8 cellular contexts compared by ENCODE assay signal in genomic region chr11:17230867-17231851, GRCh38. TPM values are rescaled to one million over a fixed set of nuclear protein-coding genes. Genes with fewer than 3 reads are reported as not detected.
DNase-seq lines count a peak whose midpoint lies in the region; ATAC-seq lines count a peak whose summit lies in the region.

No MANE protein-coding gene starts in this region.

- peaks cover 14% of the 10 kb centered on the region for H3K4me1 Mint-ChIP-seq in activated CD8-positive, alpha-beta memory T cell treated with anti-CD3 and anti-CD28 coated beads, Interleukin-2, amount 10 ng/mL, durations not matched to agents 7 days and 5 days
- H3K4me1 Mint-ChIP-seq in stimulated activated naive B cell treated with anti-CD40 and anti-IgM and Interleukin-4, amounts not matched to agents 10 μg/mL and 1 μg/mL and 100 μg/mL, for 72 hours, result peaks cover 12 to 35% of the 10 kb centered on the region in 2 donors

- CTCF ChIA-PET in activated CD8-positive, alpha-beta memory T cell treated with anti-CD3 and anti-CD28 coated beads, Interleukin-2, amount 10 ng/mL, durations not matched to agents 7 days and 5 days (lab: Charles Lee), result interaction anchor here (0.9 to 1.9 kb wide), 19 partner anchors 7 to 298 kb away, joined by 3 to 12 read pairs (median 5); partner anchors contain the start of genes NUCB2 and PIK3C2A

- intact Hi-C loops in Right ventricle myocardium inferior (cut with DNase I), result loop anchor here (1.0 to 2.0 kb wide), 2 partner anchors 124 to 273 kb away; no protein-coding TSS in a partner anchor

- H3K27me3 Mint-ChIP-seq in activated CD8-positive, alpha-beta memory T cell treated with anti-CD3 and anti-CD28 coated beads, Interleukin-2, amount 10 ng/mL, durations not matched to agents 7 days and 5 days, result peaks cover 11% of the 10 kb centered on the region
- no peaks in the 10 kb centered on the region for H3K27me3 Mint-ChIP-seq in stimulated activated naive B cell treated with anti-CD40 and anti-IgM and Interleukin-4, amounts not matched to agents 10 μg/mL and 1 μg/mL and 100 μg/mL, for 72 hours

- no peaks in the 10 kb centered on the region for H3K36me3 Mint-ChIP-seq in activated CD8-positive, alpha-beta memory T cell treated with anti-CD3 and anti-CD28 coated beads, Interleukin-2, amount 10 ng/mL, durations not matched to agents 7 days and 5 days
- H3K36me3 Mint-ChIP-seq in stimulated activated naive B cell treated with anti-CD40 and anti-IgM and Interleukin-4, amounts not matched to agents 10 μg/mL and 1 μg/mL and 100 μg/mL, for 72 hours, result peaks cover 2 to 5% of the 10 kb centered on the region in 2 donors

- ATAC-seq in activated CD8-positive, alpha-beta memory T cell treated with anti-CD3 and anti-CD28 coated beads, Interleukin-2, amount 10 ng/mL, durations not matched to agents 7 days and 5 days, result peak; percentile 82
- ATAC-seq in HG03108 (IDR thresholded peaks at IDR 0.05; ENCODE audit: unreplicated experiment) (peak; percentile 80), Right ventricle myocardium inferior (no peak)
- peak; percentile 95 to 96 for ATAC-seq in stimulated activated naive B cell treated with anti-CD40 and anti-IgM and Interleukin-4, amounts not matched to agents 10 μg/mL and 1 μg/mL and 100 μg/mL, for 72 hours (replicated peaks)

- no peak overlapping the region for H3K4me3 Mint-ChIP-seq in activated CD8-positive, alpha-beta memory T cell treated with anti-CD3 and anti-CD28 coated beads, Interleukin-2, amount 10 ng/mL, durations not matched to agents 7 days and 5 days
- H3K4me3 Mint-ChIP-seq in stimulated activated naive B cell treated with anti-CD40 and anti-IgM and Interleukin-4, amounts not matched to agents 10 μg/mL and 1 μg/mL and 100 μg/mL, for 72 hours, result peak overlapping the region in 1 of 2 donors; percentile 17

- peak overlapping the region; percentile 28 for H3K27ac Mint-ChIP-seq in activated CD8-positive, alpha-beta memory T cell treated with anti-CD3 and anti-CD28 coated beads, Interleukin-2, amount 10 ng/mL, durations not matched to agents 7 days and 5 days
- H3K27ac Mint-ChIP-seq in stimulated activated naive B cell treated with anti-CD40 and anti-IgM and Interleukin-4, amounts not matched to agents 10 μg/mL and 1 μg/mL and 100 μg/mL, for 72 hours, result peak overlapping the region; percentile 47

- peak; percentile 63 for DNase-seq in activated CD8-positive, alpha-beta memory T cell treated with anti-CD3 and anti-CD28 coated beads, Interleukin-2, amount 10 ng/mL, durations not matched to agents 7 days and 5 days
- no peak for DNase-seq in activated CD8-positive, alpha-beta memory T cell treated with anti-CD3 and anti-CD28 coated beads, Interleukin-2, amount 50 U/mL, for 48 hours
- peak; percentile 5 to 16 for DNase-seq in activated CD4-positive, alpha-beta T cell treated with anti-CD3 and anti-CD28 coated beads, Interleukin-2, amount 50 U/mL, for 4 hours
- peak; percentile 58 for DNase-seq in stimulated activated naive B cell treated with anti-CD40 and anti-IgM and Interleukin-4, amounts not matched to agents 10 μg/mL and 1 μg/mL and 100 μg/mL, for 72 hours
- DNase-seq in COLO668 (lab: John Stamatoyannopoulos, UW; ENCODE audit: unreplicated experiment), result no peak
- no peak for DNase-seq in Right ventricle myocardium inferior (ENCODE audit: missing footprints)
- no peak for DNase-seq in HUDEP-2 (lab: John Stamatoyannopoulos, UW; ENCODE audit: unreplicated experiment in 76 of 76)

- no peaks in the 10 kb centered on the region for H3K9me3 Mint-ChIP-seq in activated CD8-positive, alpha-beta memory T cell treated with anti-CD3 and anti-CD28 coated beads, Interleukin-2, amount 10 ng/mL, durations not matched to agents 7 days and 5 days (ENCODE audit: low read depth)
- H3K9me3 Mint-ChIP-seq in stimulated activated naive B cell treated with anti-CD40 and anti-IgM and Interleukin-4, amounts not matched to agents 10 μg/mL and 1 μg/mL and 100 μg/mL, for 72 hours, result no peaks in the 10 kb centered on the region

RNA-seq across cellular contexts. Expression of gene PIK3C2A, which starts 23.4 kb away (rescaled TPM):
- total RNA-seq in activated CD8-positive, alpha-beta memory T cell treated with anti-CD3 and anti-CD28 coated beads, Interleukin-2, amount 10 ng/mL, durations not matched to agents 7 days and 5 days, result 10 to 100 TPM; 26.5 to 27.7 TPM
- total RNA-seq in Right ventricle myocardium inferior, result 29.9 TPM

RNA-seq across cellular contexts. Expression of gene NUCB2, which starts 45.4 kb away (rescaled TPM):
- 10 to 100 TPM; 79.4 to 100.0 TPM for total RNA-seq in activated CD8-positive, alpha-beta memory T cell treated with anti-CD3 and anti-CD28 coated beads, Interleukin-2, amount 10 ng/mL, durations not matched to agents 7 days and 5 days
- 111 TPM for total RNA-seq in Right ventricle myocardium inferior

Comparison
In these comparisons a context has a peak if more than half of its experiments do, and no peak if none do; other contexts are left out.
1. DNase-seq: peak in activated CD8-positive, alpha-beta memory T cell treated with anti-CD3 and anti-CD28 coated beads, Interleukin-2, amount 10 ng/mL, durations not matched to agents 7 days and 5 days (single experiment), activated CD4-positive, alpha-beta T cell treated with anti-CD3 and anti-CD28 coated beads, Interleukin-2, amount 50 U/mL, for 4 hours (2 of 2) and stimulated activated naive B cell treated with anti-CD40 and anti-IgM and Interleukin-4, amounts not matched to agents 10 μg/mL and 1 μg/mL and 100 μg/mL, for 72 hours (single experiment); none in activated CD8-positive, alpha-beta memory T cell treated with anti-CD3 and anti-CD28 coated beads, Interleukin-2, amount 50 U/mL, for 48 hours (single experiment), COLO668 (single experiment), Right ventricle myocardium inferior (single experiment) and HUDEP-2 (0 of 76).